In the genomic region with DNA sequence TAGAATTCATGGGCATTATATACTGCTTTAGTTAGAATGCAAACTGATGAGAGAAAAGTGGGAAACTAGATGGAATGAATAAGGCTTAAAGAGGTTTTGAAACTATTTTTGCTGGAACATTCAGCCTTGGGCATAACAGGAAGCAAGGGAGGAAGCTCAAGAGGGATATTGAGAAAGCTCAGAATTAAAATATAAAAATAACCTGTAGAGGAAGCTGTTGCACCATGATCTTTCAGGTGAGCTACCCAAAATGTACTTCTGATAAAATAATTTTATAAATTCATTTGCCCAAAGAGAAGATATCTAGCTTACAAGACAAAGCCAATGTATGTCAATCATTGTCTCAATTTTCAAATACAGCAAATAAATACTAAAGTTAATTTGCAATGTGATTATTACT, we compare ENCODE assay signal across 1 cellular context.
TF ChIP-seq lines count a peak whose summit lies in the region.

No MANE protein-coding gene starts in this region.

TF ChIP-seq in WTC11, 78 proteins besides CTCF, POLR2A, EP300 and RAD21 (continued from another document):
- TF ChIP-seq FOXP4 (CRISPR knock-in tag; IDR thresholded peaks at IDR 0.05): no peak
- TF ChIP-seq ZNF281 (CRISPR knock-in tag; IDR thresholded peaks at IDR 0.05): no peak
- TF ChIP-seq SMAD4 (CRISPR knock-in tag; IDR thresholded peaks at IDR 0.05): no peak
- no peak for TF ChIP-seq MYBL2 (CRISPR knock-in tag; IDR thresholded peaks at IDR 0.05)
- no peak for TF ChIP-seq ZBTB21 (CRISPR knock-in tag; IDR thresholded peaks at IDR 0.05; ENCODE audit: borderline replicate concordance)
